Comparison of ENCODE assay signal across 2 cellular contexts in the genomic region with DNA sequence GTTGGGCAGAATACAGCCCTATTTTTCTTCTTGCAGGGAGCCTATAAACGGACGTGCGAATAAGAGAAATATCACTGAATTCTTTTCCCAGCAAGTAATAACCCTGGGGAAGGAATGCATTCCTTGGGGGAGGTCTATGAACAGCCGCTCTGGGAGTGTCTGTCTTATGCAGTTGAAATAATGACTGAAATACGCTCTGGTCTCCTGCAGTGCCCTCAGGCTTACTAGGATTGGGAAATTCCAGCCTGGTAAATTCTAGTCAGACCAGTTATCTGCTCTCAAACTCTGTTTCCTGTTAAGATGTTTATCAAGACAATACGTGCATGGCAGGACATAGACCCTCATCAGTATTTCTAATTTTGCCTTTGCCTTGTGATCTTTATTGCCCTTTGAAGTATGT.
TF ChIP-seq lines count a peak whose summit lies in the region.

No MANE protein-coding gene starts in this region.

TF ChIP-seq in GM23338, 12 proteins besides CTCF, POLR2A, EP300 and RAD21 (continued from another document and continues in another):
- TF ChIP-seq, protein P1, sequence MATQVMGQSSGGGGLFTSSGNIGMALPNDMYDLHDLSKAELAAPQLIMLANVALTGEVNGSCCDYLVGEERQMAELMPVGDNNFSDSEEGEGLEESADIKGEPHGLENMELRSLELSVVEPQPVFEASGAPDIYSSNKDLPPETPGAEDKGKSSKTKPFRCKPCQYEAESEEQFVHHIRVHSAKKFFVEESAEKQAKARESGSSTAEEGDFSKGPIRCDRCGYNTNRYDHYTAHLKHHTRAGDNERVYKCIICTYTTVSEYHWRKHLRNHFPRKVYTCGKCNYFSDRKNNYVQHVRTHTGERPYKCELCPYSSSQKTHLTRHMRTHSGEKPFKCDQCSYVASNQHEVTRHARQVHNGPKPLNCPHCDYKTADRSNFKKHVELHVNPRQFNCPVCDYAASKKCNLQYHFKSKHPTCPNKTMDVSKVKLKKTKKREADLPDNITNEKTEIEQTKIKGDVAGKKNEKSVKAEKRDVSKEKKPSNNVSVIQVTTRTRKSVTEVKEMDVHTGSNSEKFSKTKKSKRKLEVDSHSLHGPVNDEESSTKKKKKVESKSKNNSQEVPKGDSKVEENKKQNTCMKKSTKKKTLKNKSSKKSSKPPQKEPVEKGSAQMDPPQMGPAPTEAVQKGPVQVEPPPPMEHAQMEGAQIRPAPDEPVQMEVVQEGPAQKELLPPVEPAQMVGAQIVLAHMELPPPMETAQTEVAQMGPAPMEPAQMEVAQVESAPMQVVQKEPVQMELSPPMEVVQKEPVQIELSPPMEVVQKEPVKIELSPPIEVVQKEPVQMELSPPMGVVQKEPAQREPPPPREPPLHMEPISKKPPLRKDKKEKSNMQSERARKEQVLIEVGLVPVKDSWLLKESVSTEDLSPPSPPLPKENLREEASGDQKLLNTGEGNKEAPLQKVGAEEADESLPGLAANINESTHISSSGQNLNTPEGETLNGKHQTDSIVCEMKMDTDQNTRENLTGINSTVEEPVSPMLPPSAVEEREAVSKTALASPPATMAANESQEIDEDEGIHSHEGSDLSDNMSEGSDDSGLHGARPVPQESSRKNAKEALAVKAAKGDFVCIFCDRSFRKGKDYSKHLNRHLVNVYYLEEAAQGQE (IDR thresholded peaks at IDR 0.05; ENCODE audit: unreplicated experiment), result no peak
- TF ChIP-seq EZH2 (IDR thresholded peaks at IDR 0.05; ENCODE audit: low read depth, unreplicated experiment), result no peak
- TF ChIP-seq ZNF114 (CRISPR knock-in tag; IDR thresholded peaks at IDR 0.05), result no peak
- no peak for TF ChIP-seq JUNB (IDR thresholded peaks at IDR 0.05; ENCODE audit: unreplicated experiment)
- TF ChIP-seq, protein P2, sequence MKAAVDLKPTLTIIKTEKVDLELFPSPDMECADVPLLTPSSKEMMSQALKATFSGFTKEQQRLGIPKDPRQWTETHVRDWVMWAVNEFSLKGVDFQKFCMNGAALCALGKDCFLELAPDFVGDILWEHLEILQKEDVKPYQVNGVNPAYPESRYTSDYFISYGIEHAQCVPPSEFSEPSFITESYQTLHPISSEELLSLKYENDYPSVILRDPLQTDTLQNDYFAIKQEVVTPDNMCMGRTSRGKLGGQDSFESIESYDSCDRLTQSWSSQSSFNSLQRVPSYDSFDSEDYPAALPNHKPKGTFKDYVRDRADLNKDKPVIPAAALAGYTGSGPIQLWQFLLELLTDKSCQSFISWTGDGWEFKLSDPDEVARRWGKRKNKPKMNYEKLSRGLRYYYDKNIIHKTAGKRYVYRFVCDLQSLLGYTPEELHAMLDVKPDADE (IDR thresholded peaks at IDR 0.05), result no peak
- TF ChIP-seq EZH2phosphoT487 (IDR thresholded peaks at IDR 0.05; ENCODE audit: unreplicated experiment), result no peak
- TF ChIP-seq ZNF462 (CRISPR knock-in tag; IDR thresholded peaks at IDR 0.05), result no peak
- TF ChIP-seq CREB1 (CRISPR knock-in tag; IDR thresholded peaks at IDR 0.05; ENCODE audit: low read depth), result no peak
- no peak for TF ChIP-seq ZNF331 (CRISPR knock-in tag; IDR thresholded peaks at IDR 0.05; ENCODE audit: low read depth)
- no peak for TF ChIP-seq STAT1 (IDR thresholded peaks at IDR 0.05; ENCODE audit: unreplicated experiment)

TF ChIP-seq in HepG2, 621 proteins besides CTCF, POLR2A, EP300 and RAD21 (continued from another document):
- TF ChIP-seq CSRNP1 (CRISPR knock-in tag; IDR thresholded peaks at IDR 0.05) (no peak), BHLHE40 (IDR thresholded peaks at IDR 0.05; ENCODE audit: low read length) (no peak), ZBTB46 (CRISPR knock-in tag; IDR thresholded peaks at IDR 0.05; ENCODE audit: borderline replicate concordance) (no peak), SOX6 (IDR thresholded peaks at IDR 0.05) (no peak), SOX6 (CRISPR knock-in tag; IDR thresholded peaks at IDR 0.05) (no peak), GATA4 (IDR thresholded peaks at IDR 0.05; ENCODE audit: borderline replicate concordance, low read depth) (no peak), NFRKB (IDR thresholded peaks at IDR 0.05) (no peak), HES4 (CRISPR knock-in tag; IDR thresholded peaks at IDR 0.05; ENCODE audit: borderline replicate concordance) (no peak)
- TF ChIP-seq, protein P3, sequence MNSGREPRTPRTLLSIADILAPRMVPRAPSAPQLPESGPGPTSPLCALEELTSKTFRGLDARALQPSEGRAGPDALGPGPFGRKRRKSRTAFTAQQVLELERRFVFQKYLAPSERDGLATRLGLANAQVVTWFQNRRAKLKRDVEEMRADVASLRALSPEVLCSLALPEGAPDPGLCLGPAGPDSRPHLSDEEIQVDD (CRISPR knock-in tag; IDR thresholded peaks at IDR 0.05; ENCODE audit: borderline replicate concordance), result no peak
